1 cellular context compared by ENCODE assay signal in genomic region chr3:113745273-113746068, GRCh38.
TF ChIP-seq lines count a peak whose summit lies in the region.

No MANE protein-coding gene starts in this region.

TF ChIP-seq in HepG2, 621 proteins besides CTCF, POLR2A, EP300 and RAD21 (continues in another document):
- TF ChIP-seq ZNF17 (CRISPR knock-in tag; IDR thresholded peaks at IDR 0.05), result no peak
- TF ChIP-seq, protein P1, sequence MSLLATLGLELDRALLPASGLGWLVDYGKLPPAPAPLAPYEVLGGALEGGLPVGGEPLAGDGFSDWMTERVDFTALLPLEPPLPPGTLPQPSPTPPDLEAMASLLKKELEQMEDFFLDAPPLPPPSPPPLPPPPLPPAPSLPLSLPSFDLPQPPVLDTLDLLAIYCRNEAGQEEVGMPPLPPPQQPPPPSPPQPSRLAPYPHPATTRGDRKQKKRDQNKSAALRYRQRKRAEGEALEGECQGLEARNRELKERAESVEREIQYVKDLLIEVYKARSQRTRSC (CRISPR knock-in tag; IDR thresholded peaks at IDR 0.05; ENCODE audit: low read depth), result no peak
- no peak for TF ChIP-seq ZZZ3 (CRISPR knock-in tag; IDR thresholded peaks at IDR 0.05; ENCODE audit: borderline replicate concordance)
- no peak for TF ChIP-seq POLR2AphosphoS5 (IDR thresholded peaks at IDR 0.05; ENCODE audit: low read depth, low read length)
- TF ChIP-seq, protein P2, sequence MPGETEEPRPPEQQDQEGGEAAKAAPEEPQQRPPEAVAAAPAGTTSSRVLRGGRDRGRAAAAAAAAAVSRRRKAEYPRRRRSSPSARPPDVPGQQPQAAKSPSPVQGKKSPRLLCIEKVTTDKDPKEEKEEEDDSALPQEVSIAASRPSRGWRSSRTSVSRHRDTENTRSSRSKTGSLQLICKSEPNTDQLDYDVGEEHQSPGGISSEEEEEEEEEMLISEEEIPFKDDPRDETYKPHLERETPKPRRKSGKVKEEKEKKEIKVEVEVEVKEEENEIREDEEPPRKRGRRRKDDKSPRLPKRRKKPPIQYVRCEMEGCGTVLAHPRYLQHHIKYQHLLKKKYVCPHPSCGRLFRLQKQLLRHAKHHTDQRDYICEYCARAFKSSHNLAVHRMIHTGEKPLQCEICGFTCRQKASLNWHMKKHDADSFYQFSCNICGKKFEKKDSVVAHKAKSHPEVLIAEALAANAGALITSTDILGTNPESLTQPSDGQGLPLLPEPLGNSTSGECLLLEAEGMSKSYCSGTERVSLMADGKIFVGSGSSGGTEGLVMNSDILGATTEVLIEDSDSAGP (CRISPR knock-in tag; IDR thresholded peaks at IDR 0.05; ENCODE audit: borderline replicate concordance), result no peak
- peak; percentile 53; the same call in 1 of the 2 replicates for TF ChIP-seq ZNF556 (CRISPR knock-in tag; IDR thresholded peaks at IDR 0.05; ENCODE audit: borderline replicate concordance)
- TF ChIP-seq AGO1 (IDR thresholded peaks at IDR 0.05; ENCODE audit: low read depth, low read length, poor library complexity, severe bottlenecking), result peak; percentile 29
- TF ChIP-seq, protein P3, sequence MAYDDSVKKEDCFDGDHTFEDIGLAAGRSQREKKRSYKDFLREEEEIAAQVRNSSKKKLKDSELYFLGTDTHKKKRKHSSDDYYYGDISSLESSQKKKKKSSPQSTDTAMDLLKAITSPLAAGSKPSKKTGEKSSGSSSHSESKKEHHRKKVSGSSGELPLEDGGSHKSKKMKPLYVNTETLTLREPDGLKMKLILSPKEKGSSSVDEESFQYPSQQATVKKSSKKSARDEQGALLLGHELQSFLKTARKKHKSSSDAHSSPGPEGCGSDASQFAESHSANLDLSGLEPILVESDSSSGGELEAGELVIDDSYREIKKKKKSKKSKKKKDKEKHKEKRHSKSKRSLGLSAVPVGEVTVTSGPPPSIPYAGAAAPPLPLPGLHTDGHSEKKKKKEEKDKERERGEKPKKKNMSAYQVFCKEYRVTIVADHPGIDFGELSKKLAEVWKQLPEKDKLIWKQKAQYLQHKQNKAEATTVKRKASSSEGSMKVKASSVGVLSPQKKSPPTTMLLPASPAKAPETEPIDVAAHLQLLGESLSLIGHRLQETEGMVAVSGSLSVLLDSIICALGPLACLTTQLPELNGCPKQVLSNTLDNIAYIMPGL (CRISPR knock-in tag; IDR thresholded peaks at IDR 0.05; ENCODE audit: borderline replicate concordance in 1 of 2, low read depth in 1 of 2), result peak; percentile 87 to 94; a peak in 3 of 4 replicates
- TF ChIP-seq, protein P4, sequence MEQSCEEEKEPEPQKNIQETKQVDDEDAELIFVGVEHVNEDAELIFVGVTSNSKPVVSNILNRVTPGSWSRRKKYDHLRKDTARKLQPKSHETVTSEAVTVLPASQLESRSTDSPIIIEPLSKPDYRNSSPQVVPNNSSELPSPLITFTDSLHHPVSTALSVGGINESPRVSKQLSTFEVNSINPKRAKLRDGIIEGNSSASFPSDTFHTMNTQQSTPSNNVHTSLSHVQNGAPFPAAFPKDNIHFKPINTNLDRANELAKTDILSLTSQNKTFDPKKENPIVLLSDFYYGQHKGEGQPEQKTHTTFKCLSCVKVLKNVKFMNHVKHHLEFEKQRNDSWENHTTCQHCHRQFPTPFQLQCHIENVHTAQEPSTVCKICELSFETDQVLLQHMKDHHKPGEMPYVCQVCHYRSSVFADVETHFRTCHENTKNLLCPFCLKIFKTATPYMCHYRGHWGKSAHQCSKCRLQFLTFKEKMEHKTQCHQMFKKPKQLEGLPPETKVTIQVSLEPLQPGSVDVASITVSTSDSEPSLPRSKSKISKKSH (CRISPR knock-in tag; IDR thresholded peaks at IDR 0.05; ENCODE audit: borderline replicate concordance), result no peak; the same call in 1 of the 2 replicates
- TF ChIP-seq, protein P5, sequence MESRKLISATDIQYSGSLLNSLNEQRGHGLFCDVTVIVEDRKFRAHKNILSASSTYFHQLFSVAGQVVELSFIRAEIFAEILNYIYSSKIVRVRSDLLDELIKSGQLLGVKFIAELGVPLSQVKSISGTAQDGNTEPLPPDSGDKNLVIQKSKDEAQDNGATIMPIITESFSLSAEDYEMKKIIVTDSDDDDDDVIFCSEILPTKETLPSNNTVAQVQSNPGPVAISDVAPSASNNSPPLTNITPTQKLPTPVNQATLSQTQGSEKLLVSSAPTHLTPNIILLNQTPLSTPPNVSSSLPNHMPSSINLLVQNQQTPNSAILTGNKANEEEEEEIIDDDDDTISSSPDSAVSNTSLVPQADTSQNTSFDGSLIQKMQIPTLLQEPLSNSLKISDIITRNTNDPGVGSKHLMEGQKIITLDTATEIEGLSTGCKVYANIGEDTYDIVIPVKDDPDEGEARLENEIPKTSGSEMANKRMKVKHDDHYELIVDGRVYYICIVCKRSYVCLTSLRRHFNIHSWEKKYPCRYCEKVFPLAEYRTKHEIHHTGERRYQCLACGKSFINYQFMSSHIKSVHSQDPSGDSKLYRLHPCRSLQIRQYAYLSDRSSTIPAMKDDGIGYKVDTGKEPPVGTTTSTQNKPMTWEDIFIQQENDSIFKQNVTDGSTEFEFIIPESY (CRISPR knock-in tag; IDR thresholded peaks at IDR 0.05), result no peak
- TF ChIP-seq NR3C1 (CRISPR knock-in tag; IDR thresholded peaks at IDR 0.05), result no peak
- TF ChIP-seq MED1 (CRISPR knock-in tag; IDR thresholded peaks at IDR 0.05), result no peak
- TF ChIP-seq ZHX2 (IDR thresholded peaks at IDR 0.05; ENCODE audit: low read depth), result no peak
- 0 out of 2 replicates have a peak, but pooled peaks have one; percentile 14 for TF ChIP-seq ZHX2 (CRISPR knock-in tag; IDR thresholded peaks at IDR 0.05; ENCODE audit: borderline replicate concordance)
- TF ChIP-seq NFE2L1 (CRISPR knock-in tag; IDR thresholded peaks at IDR 0.05; ENCODE audit: borderline replicate concordance), result no peak
- TF ChIP-seq ZKSCAN8 (CRISPR knock-in tag; IDR thresholded peaks at IDR 0.05; ENCODE audit: borderline replicate concordance), result no peak
- TF ChIP-seq HNF1A (IDR thresholded peaks at IDR 0.05; ENCODE audit: low read depth), result no peak
- TF ChIP-seq HNF1A (CRISPR knock-in tag; IDR thresholded peaks at IDR 0.05; ENCODE audit: borderline replicate concordance), result no peak; the same call in 1 of the 2 replicates
- no peak for TF ChIP-seq ZIK1 (CRISPR knock-in tag; IDR thresholded peaks at IDR 0.05; ENCODE audit: borderline replicate concordance, low read depth)
- TF ChIP-seq CCDC6 (CRISPR knock-in tag; IDR thresholded peaks at IDR 0.05), result no peak
- TF ChIP-seq ZSCAN22 (CRISPR knock-in tag; IDR thresholded peaks at IDR 0.05), result 0 out of 2 replicates have a peak, but pooled peaks have one; percentile 45
- TF ChIP-seq ZNF660 (CRISPR knock-in tag; IDR thresholded peaks at IDR 0.05; ENCODE audit: borderline replicate concordance, low read depth), result no peak
- TF ChIP-seq CREB1 (IDR thresholded peaks at IDR 0.05), result no peak
- TF ChIP-seq CREB1 (CRISPR knock-in tag; IDR thresholded peaks at IDR 0.05), result no peak
- no peak; the same call in 1 of the 2 replicates for TF ChIP-seq SP2 (CRISPR knock-in tag; IDR thresholded peaks at IDR 0.05)
- TF ChIP-seq ZNF3 (CRISPR knock-in tag; IDR thresholded peaks at IDR 0.05), result no peak
- TF ChIP-seq MAFG (CRISPR knock-in tag; IDR thresholded peaks at IDR 0.05), result no peak
- no peak for TF ChIP-seq FOXA1 (IDR thresholded peaks at IDR 0.05)
- TF ChIP-seq FOXA1 (CRISPR knock-in tag; IDR thresholded peaks at IDR 0.05), result no peak
- TF ChIP-seq ZNF7 (CRISPR knock-in tag; IDR thresholded peaks at IDR 0.05), result no peak
- peak; percentile 68; the same call in 1 of the 2 replicates for TF ChIP-seq HOXA5 (CRISPR knock-in tag; IDR thresholded peaks at IDR 0.05)
- no peak for TF ChIP-seq KDM6A (CRISPR knock-in tag; IDR thresholded peaks at IDR 0.05; ENCODE audit: low read depth)
- TF ChIP-seq ZNF746 (CRISPR knock-in tag; IDR thresholded peaks at IDR 0.05), result no peak
- TF ChIP-seq ZSCAN31 (CRISPR knock-in tag; IDR thresholded peaks at IDR 0.05; ENCODE audit: low read depth), result no peak
- TF ChIP-seq ZNF850 (CRISPR knock-in tag; conservative IDR thresholded peaks at IDR 0.05), result no peak
- TF ChIP-seq GABPB1 (CRISPR knock-in tag; IDR thresholded peaks at IDR 0.05), result 0 out of 2 replicates have a peak, but pooled peaks have one; percentile 30
- TF ChIP-seq STAG1 (CRISPR knock-in tag; IDR thresholded peaks at IDR 0.05), result peak; percentile 64
- TF ChIP-seq ZKSCAN1 (IDR thresholded peaks at IDR 0.05; ENCODE audit: low read length), result no peak
- peak; percentile 81; the same call in 1 of the 2 replicates for TF ChIP-seq ZNF704 (CRISPR knock-in tag; IDR thresholded peaks at IDR 0.05; ENCODE audit: borderline replicate concordance)
- TF ChIP-seq PBX2 (CRISPR knock-in tag; IDR thresholded peaks at IDR 0.05), result no peak
